Comparison of ENCODE assay signal across 14 cellular contexts in the genomic region with DNA sequence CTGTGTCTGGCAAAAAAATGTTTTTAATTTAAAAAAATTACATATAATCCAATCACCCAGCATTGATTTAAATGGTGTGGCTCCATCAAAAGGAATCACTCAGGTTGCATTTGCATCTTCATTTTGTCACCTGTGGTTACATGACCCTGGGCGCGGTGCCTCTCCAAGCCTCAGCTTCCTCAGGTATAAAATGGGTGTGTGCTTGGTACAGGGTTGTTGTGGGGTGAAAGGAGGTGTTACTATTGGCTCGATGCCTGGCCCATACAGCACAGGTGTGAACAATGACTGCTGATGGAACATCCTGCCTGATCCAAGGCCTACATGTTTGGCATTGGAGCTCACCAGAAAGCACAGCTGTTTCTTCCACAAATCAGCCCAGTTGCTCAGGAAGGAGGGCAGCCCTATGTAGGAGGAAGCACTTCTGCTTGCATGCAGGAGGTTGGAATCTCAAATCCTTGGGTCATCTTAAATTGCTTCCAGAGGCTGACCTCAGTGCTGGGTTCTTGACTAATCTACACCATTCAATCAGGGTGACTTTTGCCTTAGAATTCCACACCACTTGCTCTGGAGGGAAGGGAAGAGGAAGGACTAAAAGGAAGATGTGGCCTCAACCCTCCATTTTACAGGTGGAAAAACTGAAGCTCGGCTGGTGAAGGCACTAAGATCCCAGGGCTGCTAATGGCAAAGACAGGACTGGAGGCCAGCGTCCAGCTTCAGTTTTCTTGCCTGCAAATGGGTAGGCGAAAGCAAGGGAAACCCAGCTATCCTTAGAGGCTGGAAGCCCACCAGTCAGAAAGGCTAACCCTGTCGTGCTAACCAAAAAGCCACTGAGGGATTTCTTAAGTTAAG. TPM values are rescaled to one million over a fixed set of nuclear protein-coding genes. Genes with fewer than 3 reads are reported as not detected.
A peak's percentile ranks its signal among the peaks of the same experiment; 100 is the strongest.
DNase-seq lines count a peak whose midpoint lies in the region; ATAC-seq and FAIRE-seq lines count a peak whose summit lies in the region.
"Had no signal": no experiment of that assay in that cellular context is flagged by ENCODE, and none has a peak within 500 bp of the region (broad histone marks: within the 10 kb centered on the region; RNA-seq: fewer than 3 reads in every experiment).

No MANE protein-coding gene starts in this region.

- H3K4me3 Mint-ChIP-seq in activated T-cell treated with anti-CD3 and anti-CD28 coated beads, Interleukin-2, amount 50 U/mL, for 24 hours, result no peak overlapping the region
- peak overlapping the region; percentile 32 to 65 for H3K4me3 Mint-ChIP-seq in effector memory CD8-positive, alpha-beta T cell

- H3K27me3 Mint-ChIP-seq in activated T-cell treated with anti-CD3 and anti-CD28 coated beads, Interleukin-2, amount 50 U/mL, for 24 hours, result peaks cover 11% of the 10 kb centered on the region
- H3K27me3 Mint-ChIP-seq in effector memory CD8-positive, alpha-beta T cell, result no peaks in the 10 kb centered on the region

- H3K27me3 ChIP-seq in small intestine (ENCODE audit: control insufficient read depth in 2 of 2, insufficient read depth in 2 of 2, low read length in 2 of 2), result no peaks in the 10 kb centered on the region

- no peak for DNase-seq in activated T-cell treated with anti-CD3 and anti-CD28 coated beads, Interleukin-2, amount 50 U/mL, for 24 hours
- DNase-seq in activated T-cell treated with anti-CD3 and anti-CD28 coated beads, Interleukin-2, amount 50 U/mL, for 48 hours, result no peak
- DNase-seq in NCI-H69 (lab: John Stamatoyannopoulos, UW) (peak; percentile 25), small intestine (peak; percentile 66), NCI-H524 treated with DMSO at 0.1 percent for 48 hours (lab: John Stamatoyannopoulos, UW) (no peak), T-helper 9 cell (no peak)
- peak; percentile 22 to 36 (median 33) for DNase-seq in effector memory CD8-positive, alpha-beta T cell
- DNase-seq: activated CD4-positive, alpha-beta T cell treated with anti-CD3 and anti-CD28 coated beads for 4 hours; aorta; NCI-H2107; SHP77 treated with DMSO at 0.1 percent for 48 hours; stimulated activated CD4-positive, alpha-beta T cell treated with anti-CD3 and anti-CD28 coated beads, Interleukin-2, amount 100 ng/mL, for 48 hours had no signal

- H3K9me3 ChIP-seq in small intestine (ENCODE audit: control insufficient read depth, low read depth), result no peaks in the 10 kb centered on the region
- H3K9me3 ChIP-seq: thoracic aorta had no signal

- H3K4me3 ChIP-seq in small intestine (ENCODE audit: low read depth in 1 of 2, low read length in 2 of 2), result no peak overlapping the region
- H3K4me3 ChIP-seq: thoracic aorta had no signal

- no peak for FAIRE-seq in small intestine (lab: Jason Lieb, UNC)

- H3K27ac ChIP-seq in small intestine (ENCODE audit: low read depth in 1 of 2, low read length in 1 of 2), result peak overlapping the region in 1 of 2 donors; percentile 6
- H3K27ac ChIP-seq: thoracic aorta had no signal

- H3K4me1 Mint-ChIP-seq in activated T-cell treated with anti-CD3 and anti-CD28 coated beads, Interleukin-2, amount 50 U/mL, for 24 hours (ENCODE audit: low read depth), result peaks cover 64% of the 10 kb centered on the region
- peaks cover 40 to 42% of the 10 kb centered on the region in 2 donors for H3K4me1 Mint-ChIP-seq in effector memory CD8-positive, alpha-beta T cell (ENCODE audit: low read depth in 2 of 2)

- H3K36me3 ChIP-seq in small intestine (ENCODE audit: control insufficient read depth in 2 of 2, insufficient read depth in 2 of 2, low read length in 2 of 2), result no peaks in the 10 kb centered on the region
- H3K36me3 ChIP-seq: thoracic aorta had no signal

- H3K9me3 Mint-ChIP-seq in activated T-cell treated with anti-CD3 and anti-CD28 coated beads, Interleukin-2, amount 50 U/mL, for 24 hours, result no peaks in the 10 kb centered on the region
- no peaks in the 10 kb centered on the region for H3K9me3 Mint-ChIP-seq in effector memory CD8-positive, alpha-beta T cell

- WGBS in small intestine, 3 donors, result 70 to 72% (median 72%) methylated on average over 7 of the region's 7 CpGs

- peak; percentile 51 for ATAC-seq in effector memory CD8-positive, alpha-beta T cell (replicated peaks)
- ATAC-seq in HG03095 (IDR thresholded peaks at IDR 0.05; ENCODE audit: unreplicated experiment), result no peak

- peak overlapping the region; percentile 9 for H3K27ac Mint-ChIP-seq in activated T-cell treated with anti-CD3 and anti-CD28 coated beads, Interleukin-2, amount 50 U/mL, for 24 hours
- H3K27ac Mint-ChIP-seq in effector memory CD8-positive, alpha-beta T cell, result peak overlapping the region; percentile 86 to 92

- H3K4me1 ChIP-seq in small intestine (ENCODE audit: control insufficient read depth in 2 of 2, insufficient read depth in 1 of 2, low read depth in 1 of 2, low read length in 1 of 2), result no peaks in the 10 kb centered on the region

- no peaks in the 10 kb centered on the region for H3K36me3 Mint-ChIP-seq in activated T-cell treated with anti-CD3 and anti-CD28 coated beads, Interleukin-2, amount 50 U/mL, for 24 hours (ENCODE audit: low read depth)
- H3K36me3 Mint-ChIP-seq in effector memory CD8-positive, alpha-beta T cell (ENCODE audit: insufficient read depth), result peaks cover 6% of the 10 kb centered on the region

RNA-seq across cellular contexts. Expression of gene BHLHE40, which starts 31.7 kb away (rescaled TPM):
- polyA plus RNA-seq in small intestine, result 10 to 100 TPM in 2 of 3 donors, 1 to 10 TPM in 1; 6.3 to 28.5 (median 10.8) TPM

Comparison
In these comparisons a context has a peak if more than half of its experiments do, and no peak if none do; other contexts are left out.
1. DNase-seq: peak in NCI-H69 (single experiment), effector memory CD8-positive, alpha-beta T cell (3 of 3) and small intestine (single experiment); none in activated T-cell treated with anti-CD3 and anti-CD28 coated beads, Interleukin-2, amount 50 U/mL, for 24 hours (single experiment), activated T-cell treated with anti-CD3 and anti-CD28 coated beads, Interleukin-2, amount 50 U/mL, for 48 hours (0 of 2), NCI-H524 treated with DMSO at 0.1 percent for 48 hours (single experiment) and T-helper 9 cell (single experiment).